26 cellular contexts compared by ENCODE assay signal in genomic region chr3:72579191-72579580, GRCh38.
"Had no signal": no experiment of that assay in that cellular context is flagged by ENCODE, and none has a peak within 500 bp of the region (broad histone marks: within the 10 kb centered on the region; RNA-seq: fewer than 3 reads in every experiment).

No MANE protein-coding gene starts in this region.

- H3K9me3 Mint-ChIP-seq: activated CD4-positive, alpha-beta memory T cell treated with anti-CD3 and anti-CD28 coated beads, Interleukin-2, amount 10 ng/mL, durations not matched to agents 7 days and 5 days; activated CD4-positive, alpha-beta T cell treated with anti-CD3 and anti-CD28 coated beads, Interleukin-2, amount 10 ng/mL, durations not matched to agents 7 days and 5 days; activated naive CD4-positive, alpha-beta T cell treated with anti-CD3 and anti-CD28 coated beads for 36 hours; activated naive CD4-positive, alpha-beta T cell treated with anti-CD3 and anti-CD28 coated beads, Interleukin-2, amount 50 U/mL, for 24 hours; activated naive CD8-positive, alpha-beta T cell treated with anti-CD3 and anti-CD28 coated beads for 36 hours; activated naive CD8-positive, alpha-beta T cell treated with anti-CD3 and anti-CD28 coated beads, Interleukin-2, amount 50 U/mL, for 24 hours; activated T-cell treated with anti-CD3 and anti-CD28 coated beads, Interleukin-2, amount 50 U/mL, for 4 hours; activated T-helper 17 cell treated with anti-CD3 and anti-CD28 coated beads, Interleukin-2, amount 50 U/mL, for 72 hours had no signal

- ATAC-seq: activated T-cell treated with anti-CD3 and anti-CD28 coated beads, Interleukin-2, amount 50 U/mL, for 4 hours; activated T-helper 17 cell treated with anti-CD3 and anti-CD28 coated beads, Interleukin-2, amount 50 U/mL, for 72 hours; gastroesophageal sphincter; heart right ventricle had no signal

- H3K9me3 ChIP-seq: ascending aorta, breast epithelium, colonic mucosa, esophagus squamous epithelium, gastroesophageal sphincter, heart right ventricle had no signal

- H3K36me3 Mint-ChIP-seq: activated naive CD4-positive, alpha-beta T cell treated with anti-CD3 and anti-CD28 coated beads, Interleukin-2, amount 50 U/mL, for 24 hours; activated naive CD8-positive, alpha-beta T cell treated with anti-CD3 and anti-CD28 coated beads for 36 hours; brain had no signal

- H3K36me3 ChIP-seq: ascending aorta, breast epithelium, cardiac muscle cell, colonic mucosa, esophagus squamous epithelium, gastroesophageal sphincter, heart right ventricle had no signal

- H3K4me3 ChIP-seq: ascending aorta, breast epithelium, cardiac muscle cell, colonic mucosa, esophagus squamous epithelium, gastroesophageal sphincter, heart right ventricle had no signal

- DNase-seq: activated CD4-positive, alpha-beta memory T cell treated with anti-CD3 and anti-CD28 coated beads, Interleukin-2, amount 10 ng/mL, durations not matched to agents 7 days and 5 days; activated CD4-positive, alpha-beta T cell treated with anti-CD3 and anti-CD28 coated beads for 1 hour; activated CD4-positive, alpha-beta T cell treated with anti-CD3 and anti-CD28 coated beads for 4 hours; activated CD4-positive, alpha-beta T cell treated with anti-CD3 and anti-CD28 coated beads, Interleukin-2, amount 10 ng/mL, durations not matched to agents 7 days and 5 days; activated CD4-positive, alpha-beta T cell treated with anti-CD3 and anti-CD28 coated beads, Interleukin-2, amount 50 U/mL, for 4 hours; activated effector memory CD4-positive, alpha-beta T cell treated with anti-CD3 and anti-CD28 coated beads, Interleukin-2, amount 50 U/mL, for 16 hours; activated naive CD4-positive, alpha-beta T cell treated with anti-CD3 and anti-CD28 coated beads for 36 hours; activated naive CD8-positive, alpha-beta T cell treated with anti-CD3 and anti-CD28 coated beads for 36 hours; activated naive CD8-positive, alpha-beta T cell treated with anti-CD3 and anti-CD28 coated beads, Interleukin-2, amount 50 U/mL, for 24 hours; activated T-cell treated with anti-CD3 and anti-CD28 coated beads, Interleukin-2, amount 50 U/mL, for 4 hours; central memory CD4-positive, alpha-beta T cell; cerebellar nuclear complex; colonic mucosa; effector CD8-positive, alpha-beta T cell; esophagus squamous epithelium; foreskin melanocyte; heart right ventricle; T-helper 2 cell had no signal

- H3K4me1 ChIP-seq: ascending aorta, breast epithelium, colonic mucosa, esophagus squamous epithelium, gastroesophageal sphincter, heart right ventricle had no signal

- H3K27ac ChIP-seq: ascending aorta, breast epithelium, cardiac muscle cell, colonic mucosa, epithelial cell of prostate, esophagus squamous epithelium, gastroesophageal sphincter, heart right ventricle had no signal

- H3K27me3 ChIP-seq: ascending aorta, breast epithelium, cardiac muscle cell, colonic mucosa, esophagus squamous epithelium, gastroesophageal sphincter, heart right ventricle had no signal

- H3K4me1 Mint-ChIP-seq: activated CD4-positive, alpha-beta T cell treated with anti-CD3 and anti-CD28 coated beads, Interleukin-2, amount 10 ng/mL, durations not matched to agents 7 days and 5 days; activated naive CD4-positive, alpha-beta T cell treated with anti-CD3 and anti-CD28 coated beads, Interleukin-2, amount 50 U/mL, for 24 hours; activated naive CD8-positive, alpha-beta T cell treated with anti-CD3 and anti-CD28 coated beads for 36 hours; activated T-helper 17 cell treated with anti-CD3 and anti-CD28 coated beads, Interleukin-2, amount 50 U/mL, for 72 hours had no signal

- H3K4me3 Mint-ChIP-seq: activated CD4-positive, alpha-beta memory T cell treated with anti-CD3 and anti-CD28 coated beads, Interleukin-2, amount 10 ng/mL, durations not matched to agents 7 days and 5 days; activated CD4-positive, alpha-beta T cell treated with anti-CD3 and anti-CD28 coated beads, Interleukin-2, amount 10 ng/mL, durations not matched to agents 7 days and 5 days; activated naive CD4-positive, alpha-beta T cell treated with anti-CD3 and anti-CD28 coated beads for 36 hours; activated naive CD4-positive, alpha-beta T cell treated with anti-CD3 and anti-CD28 coated beads, Interleukin-2, amount 50 U/mL, for 24 hours; activated naive CD8-positive, alpha-beta T cell treated with anti-CD3 and anti-CD28 coated beads for 36 hours; activated naive CD8-positive, alpha-beta T cell treated with anti-CD3 and anti-CD28 coated beads, Interleukin-2, amount 50 U/mL, for 24 hours; activated T-cell treated with anti-CD3 and anti-CD28 coated beads, Interleukin-2, amount 50 U/mL, for 4 hours; activated T-helper 17 cell treated with anti-CD3 and anti-CD28 coated beads, Interleukin-2, amount 50 U/mL, for 72 hours; brain had no signal

- H3K27me3 Mint-ChIP-seq: activated CD4-positive, alpha-beta memory T cell treated with anti-CD3 and anti-CD28 coated beads, Interleukin-2, amount 10 ng/mL, durations not matched to agents 7 days and 5 days; activated CD4-positive, alpha-beta T cell treated with anti-CD3 and anti-CD28 coated beads, Interleukin-2, amount 10 ng/mL, durations not matched to agents 7 days and 5 days; activated naive CD4-positive, alpha-beta T cell treated with anti-CD3 and anti-CD28 coated beads, Interleukin-2, amount 50 U/mL, for 24 hours had no signal

- H3K27ac Mint-ChIP-seq: activated CD4-positive, alpha-beta memory T cell treated with anti-CD3 and anti-CD28 coated beads, Interleukin-2, amount 10 ng/mL, durations not matched to agents 7 days and 5 days; activated CD4-positive, alpha-beta T cell treated with anti-CD3 and anti-CD28 coated beads, Interleukin-2, amount 10 ng/mL, durations not matched to agents 7 days and 5 days; activated naive CD4-positive, alpha-beta T cell treated with anti-CD3 and anti-CD28 coated beads for 36 hours; activated naive CD4-positive, alpha-beta T cell treated with anti-CD3 and anti-CD28 coated beads, Interleukin-2, amount 50 U/mL, for 24 hours; activated naive CD8-positive, alpha-beta T cell treated with anti-CD3 and anti-CD28 coated beads for 36 hours; activated naive CD8-positive, alpha-beta T cell treated with anti-CD3 and anti-CD28 coated beads, Interleukin-2, amount 50 U/mL, for 24 hours; activated T-helper 17 cell treated with anti-CD3 and anti-CD28 coated beads, Interleukin-2, amount 50 U/mL, for 72 hours had no signal
